1 cellular context compared by ENCODE assay signal in the genomic region with DNA sequence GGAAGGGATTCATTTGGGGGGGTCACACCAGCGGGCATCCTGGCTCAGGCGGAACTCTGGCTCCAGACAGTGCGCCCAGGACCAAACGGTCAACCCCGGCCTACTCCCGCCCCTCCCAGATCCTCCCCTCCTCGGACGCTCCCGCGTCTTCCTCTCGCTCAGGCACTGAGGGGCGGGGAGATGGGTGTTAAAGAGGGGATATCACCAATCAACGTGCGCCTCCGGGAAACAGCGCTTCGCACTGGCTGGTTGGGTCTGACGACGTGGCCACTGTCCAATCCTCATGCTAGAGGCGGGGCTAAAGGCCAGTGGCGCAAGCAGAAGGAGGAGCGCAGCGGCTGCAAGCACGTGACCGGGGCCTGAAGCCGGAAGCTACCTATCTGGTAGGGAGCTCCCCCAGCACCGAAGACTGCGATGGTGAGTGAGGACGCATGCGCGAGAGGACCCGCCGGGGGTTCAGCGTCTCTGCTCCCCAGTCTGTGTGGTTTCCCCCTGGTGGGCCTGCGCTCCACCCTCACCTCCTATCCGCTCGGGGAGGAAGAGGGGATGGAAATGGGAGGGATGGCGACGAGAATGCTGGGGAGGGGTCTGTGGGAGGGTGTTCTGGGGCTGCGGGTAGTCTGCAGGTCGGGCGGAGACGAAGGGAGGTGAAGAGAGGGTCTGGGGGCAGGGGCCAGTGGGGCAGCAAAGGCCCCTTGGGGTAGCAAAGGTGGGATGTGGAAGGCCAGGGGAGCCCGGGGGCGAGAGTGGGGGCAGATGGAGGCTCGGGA.
TF ChIP-seq lines count a peak whose summit lies in the region.

Gene LAMTOR4, plus strand, starts transcription at position 360 of the 770 bp plus-strand sequence. Its CDS starts 55 bp downstream, at position 415.

TF ChIP-seq in HEK293, 187 proteins besides CTCF, POLR2A, EP300 and RAD21 (continued from another document):
- TF ChIP-seq, protein P1, sequence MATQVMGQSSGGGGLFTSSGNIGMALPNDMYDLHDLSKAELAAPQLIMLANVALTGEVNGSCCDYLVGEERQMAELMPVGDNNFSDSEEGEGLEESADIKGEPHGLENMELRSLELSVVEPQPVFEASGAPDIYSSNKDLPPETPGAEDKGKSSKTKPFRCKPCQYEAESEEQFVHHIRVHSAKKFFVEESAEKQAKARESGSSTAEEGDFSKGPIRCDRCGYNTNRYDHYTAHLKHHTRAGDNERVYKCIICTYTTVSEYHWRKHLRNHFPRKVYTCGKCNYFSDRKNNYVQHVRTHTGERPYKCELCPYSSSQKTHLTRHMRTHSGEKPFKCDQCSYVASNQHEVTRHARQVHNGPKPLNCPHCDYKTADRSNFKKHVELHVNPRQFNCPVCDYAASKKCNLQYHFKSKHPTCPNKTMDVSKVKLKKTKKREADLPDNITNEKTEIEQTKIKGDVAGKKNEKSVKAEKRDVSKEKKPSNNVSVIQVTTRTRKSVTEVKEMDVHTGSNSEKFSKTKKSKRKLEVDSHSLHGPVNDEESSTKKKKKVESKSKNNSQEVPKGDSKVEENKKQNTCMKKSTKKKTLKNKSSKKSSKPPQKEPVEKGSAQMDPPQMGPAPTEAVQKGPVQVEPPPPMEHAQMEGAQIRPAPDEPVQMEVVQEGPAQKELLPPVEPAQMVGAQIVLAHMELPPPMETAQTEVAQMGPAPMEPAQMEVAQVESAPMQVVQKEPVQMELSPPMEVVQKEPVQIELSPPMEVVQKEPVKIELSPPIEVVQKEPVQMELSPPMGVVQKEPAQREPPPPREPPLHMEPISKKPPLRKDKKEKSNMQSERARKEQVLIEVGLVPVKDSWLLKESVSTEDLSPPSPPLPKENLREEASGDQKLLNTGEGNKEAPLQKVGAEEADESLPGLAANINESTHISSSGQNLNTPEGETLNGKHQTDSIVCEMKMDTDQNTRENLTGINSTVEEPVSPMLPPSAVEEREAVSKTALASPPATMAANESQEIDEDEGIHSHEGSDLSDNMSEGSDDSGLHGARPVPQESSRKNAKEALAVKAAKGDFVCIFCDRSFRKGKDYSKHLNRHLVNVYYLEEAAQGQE (tag by site-specific recombination; IDR thresholded peaks at IDR 0.05): peak; percentile 37; the same call in 1 of the 2 replicates
- TF ChIP-seq KLF9 (tag by site-specific recombination; IDR thresholded peaks at IDR 0.05; ENCODE audit: low read depth): peak; percentile 63
- TF ChIP-seq, protein P2, sequence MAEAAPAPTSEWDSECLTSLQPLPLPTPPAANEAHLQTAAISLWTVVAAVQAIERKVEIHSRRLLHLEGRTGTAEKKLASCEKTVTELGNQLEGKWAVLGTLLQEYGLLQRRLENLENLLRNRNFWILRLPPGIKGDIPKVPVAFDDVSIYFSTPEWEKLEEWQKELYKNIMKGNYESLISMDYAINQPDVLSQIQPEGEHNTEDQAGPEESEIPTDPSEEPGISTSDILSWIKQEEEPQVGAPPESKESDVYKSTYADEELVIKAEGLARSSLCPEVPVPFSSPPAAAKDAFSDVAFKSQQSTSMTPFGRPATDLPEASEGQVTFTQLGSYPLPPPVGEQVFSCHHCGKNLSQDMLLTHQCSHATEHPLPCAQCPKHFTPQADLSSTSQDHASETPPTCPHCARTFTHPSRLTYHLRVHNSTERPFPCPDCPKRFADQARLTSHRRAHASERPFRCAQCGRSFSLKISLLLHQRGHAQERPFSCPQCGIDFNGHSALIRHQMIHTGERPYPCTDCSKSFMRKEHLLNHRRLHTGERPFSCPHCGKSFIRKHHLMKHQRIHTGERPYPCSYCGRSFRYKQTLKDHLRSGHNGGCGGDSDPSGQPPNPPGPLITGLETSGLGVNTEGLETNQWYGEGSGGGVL (tag by site-specific recombination; IDR thresholded peaks at IDR 0.05): peak; percentile 80
- no peak for TF ChIP-seq SCRT2 (tag by site-specific recombination; IDR thresholded peaks at IDR 0.05)
- TF ChIP-seq BCL11B (tag by site-specific recombination; IDR thresholded peaks at IDR 0.05; ENCODE audit: low read depth): 0 out of 2 replicates have a peak, but pooled peaks have one; percentile 20
- TF ChIP-seq PATZ1 (tag by site-specific recombination; IDR thresholded peaks at IDR 0.05): peak; percentile 99
- TF ChIP-seq, protein P3, sequence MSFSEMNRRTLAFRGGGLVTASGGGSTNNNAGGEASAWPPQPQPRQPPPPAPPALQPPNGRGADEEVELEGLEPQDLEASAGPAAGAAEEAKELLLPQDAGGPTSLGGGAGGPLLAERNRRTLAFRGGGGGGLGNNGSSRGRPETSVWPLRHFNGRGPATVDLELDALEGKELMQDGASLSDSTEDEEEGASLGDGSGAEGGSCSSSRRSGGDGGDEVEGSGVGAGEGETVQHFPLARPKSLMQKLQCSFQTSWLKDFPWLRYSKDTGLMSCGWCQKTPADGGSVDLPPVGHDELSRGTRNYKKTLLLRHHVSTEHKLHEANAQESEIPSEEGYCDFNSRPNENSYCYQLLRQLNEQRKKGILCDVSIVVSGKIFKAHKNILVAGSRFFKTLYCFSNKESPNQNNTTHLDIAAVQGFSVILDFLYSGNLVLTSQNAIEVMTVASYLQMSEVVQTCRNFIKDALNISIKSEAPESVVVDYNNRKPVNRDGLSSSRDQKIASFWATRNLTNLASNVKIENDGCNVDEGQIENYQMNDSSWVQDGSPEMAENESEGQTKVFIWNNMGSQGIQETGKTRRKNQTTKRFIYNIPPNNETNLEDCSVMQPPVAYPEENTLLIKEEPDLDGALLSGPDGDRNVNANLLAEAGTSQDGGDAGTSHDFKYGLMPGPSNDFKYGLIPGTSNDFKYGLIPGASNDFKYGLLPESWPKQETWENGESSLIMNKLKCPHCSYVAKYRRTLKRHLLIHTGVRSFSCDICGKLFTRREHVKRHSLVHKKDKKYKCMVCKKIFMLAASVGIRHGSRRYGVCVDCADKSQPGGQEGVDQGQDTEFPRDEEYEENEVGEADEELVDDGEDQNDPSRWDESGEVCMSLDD (tag by site-specific recombination; IDR thresholded peaks at IDR 0.05): peak; percentile 97
- TF ChIP-seq HOXC10 (CRISPR knock-in tag; IDR thresholded peaks at IDR 0.05): no peak
- TF ChIP-seq ZNF416 (tag by site-specific recombination; IDR thresholded peaks at IDR 0.05): no peak
- TF ChIP-seq ZNF501 (tag by site-specific recombination; IDR thresholded peaks at IDR 0.05): peak; percentile 93
- TF ChIP-seq ZNF366 (tag by site-specific recombination; conservative IDR thresholded peaks at IDR 0.05): peak; percentile 63
- peak; percentile 76 for TF ChIP-seq WT1 (tag by site-specific recombination; IDR thresholded peaks at IDR 0.05)
- TF ChIP-seq ZBTB17 (tag by site-specific recombination; IDR thresholded peaks at IDR 0.05): peak; percentile 69
- TF ChIP-seq ZNF341 (tag by site-specific recombination; IDR thresholded peaks at IDR 0.05; ENCODE audit: low read depth): no peak
- TF ChIP-seq SALL2 (tag by site-specific recombination; IDR thresholded peaks at IDR 0.05; ENCODE audit: borderline replicate concordance): no peak
- peak; percentile 60; the same call in 1 of the 2 replicates for TF ChIP-seq EGR2 (tag by site-specific recombination; IDR thresholded peaks at IDR 0.05; ENCODE audit: low read depth)
- peak; percentile 54; the same call in 1 of the 2 replicates for TF ChIP-seq ZNF394 (tag by site-specific recombination; IDR thresholded peaks at IDR 0.05; ENCODE audit: borderline replicate concordance)
- peak; percentile 81; the same call in 1 of the 2 replicates for TF ChIP-seq ZNF324 (tag by site-specific recombination; IDR thresholded peaks at IDR 0.05)
- TF ChIP-seq ZNF248 (tag by site-specific recombination; IDR thresholded peaks at IDR 0.05): no peak
- 0 out of 2 replicates have a peak, but pooled peaks have one; percentile 63 for TF ChIP-seq ZNF2 (tag by site-specific recombination; IDR thresholded peaks at IDR 0.05)
- TF ChIP-seq ZBTB8A (tag by site-specific recombination; IDR thresholded peaks at IDR 0.05): peak; percentile 16; the same call in 1 of the 2 replicates
- TF ChIP-seq, protein P4, sequence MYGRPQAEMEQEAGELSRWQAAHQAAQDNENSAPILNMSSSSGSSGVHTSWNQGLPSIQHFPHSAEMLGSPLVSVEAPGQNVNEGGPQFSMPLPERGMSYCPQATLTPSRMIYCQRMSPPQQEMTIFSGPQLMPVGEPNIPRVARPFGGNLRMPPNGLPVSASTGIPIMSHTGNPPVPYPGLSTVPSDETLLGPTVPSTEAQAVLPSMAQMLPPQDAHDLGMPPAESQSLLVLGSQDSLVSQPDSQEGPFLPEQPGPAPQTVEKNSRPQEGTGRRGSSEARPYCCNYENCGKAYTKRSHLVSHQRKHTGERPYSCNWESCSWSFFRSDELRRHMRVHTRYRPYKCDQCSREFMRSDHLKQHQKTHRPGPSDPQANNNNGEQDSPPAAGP (tag by site-specific recombination; IDR thresholded peaks at IDR 0.05): peak; percentile 80
- TF ChIP-seq ZBTB7A (tag by site-specific recombination; IDR thresholded peaks at IDR 0.05; ENCODE audit: low read depth): 0 out of 2 replicates have a peak, but pooled peaks have one; percentile 68
- peak; percentile 82 for TF ChIP-seq OSR2 (tag by site-specific recombination; IDR thresholded peaks at IDR 0.05)
- TF ChIP-seq ZFHX2 (tag by site-specific recombination; conservative IDR thresholded peaks at IDR 0.05): peak; percentile 70
- no peak for TF ChIP-seq ZNF670 (tag by site-specific recombination; IDR thresholded peaks at IDR 0.05; ENCODE audit: low read depth)
- no peak for TF ChIP-seq ZNF629 (tag by site-specific recombination; IDR thresholded peaks at IDR 0.05)
- TF ChIP-seq ZBTB48 (tag by site-specific recombination; IDR thresholded peaks at IDR 0.05): peak; percentile 91
- TF ChIP-seq ZNF391 (tag by site-specific recombination; IDR thresholded peaks at IDR 0.05; ENCODE audit: borderline replicate concordance, low read depth): peak; percentile 79; the same call in 1 of the 2 replicates
- no peak for TF ChIP-seq ZNF169 (tag by site-specific recombination; IDR thresholded peaks at IDR 0.05)
- peak; percentile 54; the same call in 1 of the 2 replicates for TF ChIP-seq ZNF24 (tag by site-specific recombination; IDR thresholded peaks at IDR 0.05)
- TF ChIP-seq, protein P5, sequence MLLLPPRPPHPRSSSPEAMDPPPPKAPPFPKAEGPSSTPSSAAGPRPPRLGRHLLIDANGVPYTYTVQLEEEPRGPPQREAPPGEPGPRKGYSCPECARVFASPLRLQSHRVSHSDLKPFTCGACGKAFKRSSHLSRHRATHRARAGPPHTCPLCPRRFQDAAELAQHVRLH (tag by site-specific recombination; IDR thresholded peaks at IDR 0.05): peak; percentile 80; the same call in 1 of the 2 replicates
